9 cellular contexts compared by ENCODE assay signal in genomic region chr6:108798672-108799355, GRCh38. TPM values are rescaled to one million over a fixed set of nuclear protein-coding genes. Genes with fewer than 3 reads are reported as not detected.
DNase-seq lines count a peak whose midpoint lies in the region; ATAC-seq and TF ChIP-seq lines count a peak whose summit lies in the region.
"Had no signal": no experiment of that assay in that cellular context is flagged by ENCODE, and none has a peak within 500 bp of the region (broad histone marks: within the 10 kb centered on the region; RNA-seq: fewer than 3 reads in every experiment).

No MANE protein-coding gene starts in this region.

- H3K4me3 ChIP-seq in endocrine pancreas (ENCODE audit: control insufficient read depth, insufficient read depth, low read length), result peak overlapping the region; percentile 37
- no peak overlapping the region for H3K4me3 ChIP-seq in foreskin fibroblast (ENCODE audit: low read depth in 1 of 2, low read length in 2 of 2)
- H3K4me3 ChIP-seq: GM12878 had no signal

- no peaks in the 10 kb centered on the region for H3K27me3 ChIP-seq in endocrine pancreas (ENCODE audit: control insufficient read depth, insufficient read depth, low read length)

- H3K9ac ChIP-seq in endocrine pancreas (ENCODE audit: control insufficient read depth, insufficient read depth, low read length), result peak overlapping the region; percentile 33

- peak; percentile 7 for DNase-seq in Daoy (ENCODE audit: low read depth)
- DNase-seq in activated CD4-positive, alpha-beta T cell treated with anti-CD3 and anti-CD28 coated beads for 4 hours, result peak; percentile 20 to 38
- peak; percentile 69 for DNase-seq in stimulated activated CD4-positive, alpha-beta T cell treated with anti-CD3 and anti-CD28 coated beads, Interleukin-15, amount 100 ng/mL, for 24 hours
- DNase-seq in NCI-H510A treated with DMSO at 0.1 percent for 48 hours (lab: John Stamatoyannopoulos, UW), result no peak
- no peak for DNase-seq in omental fat pad (ENCODE audit: low spot score)
- DNase-seq in foreskin fibroblast, result no peak
- no peak for DNase-seq in occipital lobe (lab: John Stamatoyannopoulos, UW)

- ATAC-seq in omental fat pad (ENCODE audit: low FRiP score), result no peak
- ATAC-seq: GM12878 had no signal

- H3K9me3 ChIP-seq in endocrine pancreas (ENCODE audit: control insufficient read depth, low read length), result no peaks in the 10 kb centered on the region

- H3K36me3 ChIP-seq in endocrine pancreas (ENCODE audit: control insufficient read depth, insufficient read depth, low read length), result no peaks in the 10 kb centered on the region

- TF ChIP-seq CTCF in omental fat pad (IDR thresholded peaks at IDR 0.05) (no peak), foreskin fibroblast (IDR thresholded peaks at IDR 0.05; ENCODE audit: low read depth, low read length) (no peak)

- H3K4me1 ChIP-seq in endocrine pancreas (ENCODE audit: control insufficient read depth, insufficient read depth, low read length), result peaks cover 6% of the 10 kb centered on the region

RNA-seq across cellular contexts. Expression of gene ARMC2, which starts 49.4 kb away (rescaled TPM):
- 1.0 and 4.0 TPM in 2 replicates for total RNA-seq in Daoy (2014; rRNA removed; shearing (Covaris generic))
- 10 to 100 TPM in 1 of 4 donors, 1 to 10 TPM in 3; 2.2 to 15.3 (median 7.8) TPM for total RNA-seq in omental fat pad
- total RNA-seq in occipital lobe, result 15.3 TPM
- total RNA-seq: GM12878 had no signal

Comparison
In these comparisons a context has a peak if more than half of its experiments do, and no peak if none do; other contexts are left out.
1. DNase-seq: peak in Daoy (single experiment), activated CD4-positive, alpha-beta T cell treated with anti-CD3 and anti-CD28 coated beads for 4 hours (2 of 2) and stimulated activated CD4-positive, alpha-beta T cell treated with anti-CD3 and anti-CD28 coated beads, Interleukin-15, amount 100 ng/mL, for 24 hours (single experiment); none in NCI-H510A treated with DMSO at 0.1 percent for 48 hours (single experiment), omental fat pad (single experiment), foreskin fibroblast (0 of 2) and occipital lobe (single experiment).